8 cellular contexts compared by ENCODE assay signal in the genomic region with DNA sequence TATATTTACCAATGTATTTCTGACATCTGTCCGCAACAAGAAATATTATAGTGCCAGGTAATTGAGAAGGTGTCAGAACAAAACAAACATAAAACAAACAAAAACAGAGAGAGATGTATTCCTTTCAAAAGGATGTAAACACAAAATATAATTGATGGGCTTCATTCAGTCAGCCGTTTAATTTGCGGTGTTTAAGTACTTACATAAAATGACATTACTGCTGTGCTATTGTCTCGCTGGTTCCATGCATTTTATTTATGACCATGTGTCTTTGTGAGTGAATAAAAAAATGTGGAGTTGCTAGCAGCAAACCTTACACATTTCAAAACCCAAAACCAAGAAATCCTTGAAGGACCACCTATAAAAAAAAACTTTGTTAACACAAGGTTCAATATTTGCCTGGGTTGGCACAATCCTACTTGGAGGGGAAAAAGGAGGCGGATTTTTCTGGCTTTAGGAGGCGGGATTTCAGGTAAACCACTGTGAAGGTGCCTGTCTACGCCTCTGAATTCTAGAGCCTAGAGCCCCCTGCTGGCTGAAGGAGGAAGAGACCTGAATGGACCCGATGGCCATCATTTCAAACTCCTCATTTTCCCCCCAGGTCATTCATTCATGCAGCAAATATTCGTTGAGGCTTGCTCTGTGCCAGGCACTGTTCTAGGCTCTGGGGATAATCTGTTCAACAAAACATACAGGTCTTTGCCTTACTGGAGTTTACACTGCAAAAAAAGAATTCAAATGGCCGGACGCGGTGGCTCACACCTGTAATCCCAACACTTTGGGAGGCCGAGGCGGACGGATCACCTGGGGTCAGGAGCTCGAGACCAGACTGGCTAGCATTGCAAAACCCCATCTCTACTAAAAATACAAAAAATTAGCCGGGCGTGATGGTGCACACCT.
DNase-seq lines count a peak whose midpoint lies in the region; ATAC-seq, FAIRE-seq and TF ChIP-seq lines count a peak whose summit lies in the region.

No MANE protein-coding gene starts in this region.

- ATAC-seq in A549 (peak; percentile 85 to 95; a peak in 5 of 6 replicates), HG03469 (IDR thresholded peaks at IDR 0.05; ENCODE audit: unreplicated experiment) (no peak)

- H3K36me3 ChIP-seq in left ventricle myocardium inferior, result no peaks in the 10 kb centered on the region
- H3K36me3 ChIP-seq in spleen, result no peaks in the 10 kb centered on the region

- H3K4me1 ChIP-seq in A549, result no peaks in the 10 kb centered on the region
- no peaks in the 10 kb centered on the region for H3K4me1 ChIP-seq in left ventricle myocardium inferior
- H3K4me1 ChIP-seq in spleen, result peaks cover 0 to 8% (median 2%) of the 10 kb centered on the region in 6 donors

- TF ChIP-seq EP300 in A549 (IDR thresholded peaks at IDR 0.05), result no peak

- H3K9me3 ChIP-seq in A549 (no peaks in the 10 kb centered on the region), left ventricle myocardium inferior (replicated peaks) (no peaks in the 10 kb centered on the region), spleen (peaks cover 0 to 3% (median 0%) of the 10 kb centered on the region in 8 donors)

- H3K27ac ChIP-seq in A549 (no peak overlapping the region), left ventricle myocardium inferior (replicated peaks) (no peak overlapping the region), spleen (no peak overlapping the region)

- no peak for FAIRE-seq in A549 (lab: Jason Lieb, UNC)
- FAIRE-seq in GM18507 (lab: Jason Lieb, UNC), result peak; percentile 85

- in situ Hi-C loops in SK-MEL-5 (cut with HindIII; ENCODE audit: low pct_unique_long_range_greater_than_20kb, low sequenced_read_pairs), result no loop called here

- 38% methylated on average over 18 of the region's 18 CpGs for WGBS in A549 (ENCODE audit: missing lambda C conversion rate)
- WGBS in spleen, 5 donors, result 57 to 62% (median 60%) methylated on average over 18 of the region's 18 CpGs

- no peak overlapping the region for H3K4me2 ChIP-seq in A549

- CTCF ChIA-PET in A549 (lab: Yijun Ruan, JAX), result interaction anchor here (0.7 to 3.6 kb wide), 9 partner anchors 9 to 188 kb away, joined by 3 to 44 read pairs (median 4); no protein-coding TSS in a partner anchor

- TF ChIP-seq CTCF in A549 (IDR thresholded peaks at IDR 0.05) (peak; percentile 70), left ventricle myocardium inferior (IDR thresholded peaks at IDR 0.05; ENCODE audit: borderline replicate concordance) (peak; percentile 83), spleen (IDR thresholded peaks at IDR 0.05 in 8 of 11, conservative IDR thresholded peaks at IDR 0.05 in 3 of 11) (peak; percentile 26 to 89 (median 76))

- no peak overlapping the region for H3K4me3 ChIP-seq in A549
- no peak overlapping the region for H3K4me3 ChIP-seq in left ventricle myocardium inferior
- no peak overlapping the region for H3K4me3 ChIP-seq in spleen

- H3K27me3 ChIP-seq in left ventricle myocardium inferior (ENCODE audit: low read depth) (peaks cover 67% of the 10 kb centered on the region), spleen (replicated peaks in 1 of 7) (peaks cover 0 to 71% (median 0%) of the 10 kb centered on the region in 7 donors)

- intact Hi-C loops in left ventricle myocardium inferior (cut with micrococcal nuclease) (loop anchor here (2.0 kb wide), 1 partner anchor 169 kb away; no protein-coding TSS in a partner anchor), spleen (cut with DNase I; ENCODE audit: low total_unique reads) (no loop called here)

- peak; percentile 59 to 68 for DNase-seq in A549 (ENCODE audit: low read depth in 1 of 2, low spot score in 1 of 2)
- peak; percentile 40 for DNase-seq in GM18507 (ENCODE audit: extremely low spot score, insufficient read length, low read depth)
- DNase-seq in NAMALWA (ENCODE audit: low spot score), result peak; percentile 89
- DNase-seq in SK-MEL-5 (ENCODE audit: low read depth, low spot score), result peak; percentile 93
- peak; percentile 75 for DNase-seq in activated naive CD4-positive, alpha-beta T cell treated with Interleukin-2 at 50 U/mL for 16 hours
- DNase-seq in left ventricle myocardium inferior, result peak; percentile 41
- DNase-seq in spleen, result no peak

- peak; percentile 51 to 65 for TF ChIP-seq RAD21 in A549 (conservative IDR thresholded peaks at IDR 0.05 in 1 of 2, IDR thresholded peaks at IDR 0.05 in 1 of 2)

- POLR2A ChIA-PET in A549 (lab: Yijun Ruan, JAX), result no interaction called here

- TF ChIP-seq POLR2A in A549 (IDR thresholded peaks at IDR 0.05; ENCODE audit: low read length), result no peak
- no peak for TF ChIP-seq POLR2A in spleen (IDR thresholded peaks at IDR 0.05)

TF ChIP-seq in A549, 52 proteins besides CTCF, POLR2A, EP300 and RAD21:
- TF ChIP-seq EHF (CRISPR knock-in tag; IDR thresholded peaks at IDR 0.05), result no peak
- TF ChIP-seq SMC3 (IDR thresholded peaks at IDR 0.05), result peak; percentile 66
TF ChIP-seq in A549: peak in this region for 1.
